Comparison of ENCODE assay signal across 8 cellular contexts in the genomic region with DNA sequence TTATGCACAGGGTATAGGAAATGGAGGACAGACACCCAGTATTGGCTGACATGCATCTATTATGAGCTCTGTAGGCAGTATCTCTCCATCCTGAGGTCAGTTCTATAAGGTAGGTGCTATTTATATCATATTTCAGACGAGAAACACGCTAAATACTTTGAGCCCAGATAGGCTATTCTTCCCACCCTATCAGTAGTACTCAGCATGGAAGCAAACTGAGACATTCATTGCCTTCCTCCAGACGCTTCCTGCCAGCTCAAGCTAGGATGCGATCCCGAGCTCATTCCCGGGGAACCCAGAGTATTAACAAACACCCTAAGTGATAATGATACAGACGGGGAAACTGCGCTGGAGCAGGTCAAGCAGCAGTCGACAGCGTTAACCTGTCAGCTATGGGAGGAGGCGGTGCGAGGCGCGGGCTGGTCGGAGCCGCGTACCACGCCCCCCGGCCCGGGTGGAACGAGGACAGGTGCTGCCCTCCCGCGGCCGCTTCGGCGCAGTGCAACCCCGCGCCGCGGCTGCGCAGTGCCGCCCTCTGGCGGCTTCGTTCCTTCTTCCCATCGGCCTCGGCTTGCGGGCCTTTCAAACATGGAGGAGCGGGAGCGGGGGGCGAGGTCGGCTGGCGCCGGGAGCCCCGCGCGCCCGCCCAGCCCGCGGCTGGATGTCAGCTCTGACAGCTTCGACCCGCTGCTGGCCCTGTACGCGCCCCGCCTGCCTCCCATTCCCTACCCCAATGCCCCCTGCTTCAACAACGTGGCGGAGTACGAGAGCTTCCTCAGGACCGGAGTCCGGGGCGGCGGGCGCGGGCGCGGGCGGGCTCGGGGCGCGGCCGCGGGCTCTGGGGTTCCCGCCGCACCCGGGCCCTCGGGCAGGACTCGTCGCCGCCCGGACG. TPM values are rescaled to one million over a fixed set of nuclear protein-coding genes. Genes with fewer than 3 reads are reported as not detected.
DNase-seq lines count a peak whose midpoint lies in the region; TF ChIP-seq lines count a peak whose summit lies in the region.

A gene (plus strand): TSS at position 550 of the 892 bp plus-strand sequence. CDS start 39 bp downstream, at position 589.

- H3K79me2 ChIP-seq in neural progenitor cell (ENCODE audit: low read depth) = no peaks in the 10 kb centered on the region

- H3K4me3 ChIP-seq in fibroblast of villous mesenchyme (ENCODE audit: low read depth, low read length) (peak within 1 kb of the TSS; percentile 82), neural progenitor cell (peak within 1 kb of the TSS; percentile 98), stomach smooth muscle (ENCODE audit: low read length in 2 of 2) (peak within 1 kb of the TSS; percentile 84 to 91)

- H3K4me2 ChIP-seq in neural progenitor cell = peak within 1 kb of the TSS; percentile 92

- H3K4me3 Mint-ChIP-seq in neural progenitor cell = peak within 1 kb of the TSS; percentile 98

- H3K4me1 Mint-ChIP-seq in neural progenitor cell = peaks cover 33% of the 10 kb centered on the region

- H3F3A ChIP-seq in neural progenitor cell (ENCODE audit: low read depth) = no peaks in the 10 kb centered on the region

- H3K27ac Mint-ChIP-seq in neural progenitor cell = peak within 1 kb of the TSS; percentile 70

- H3K27ac ChIP-seq in neural progenitor cell (no peak within 1 kb of the TSS), stomach smooth muscle (ENCODE audit: low read length) (peak within 1 kb of the TSS; percentile 53)

- TF ChIP-seq CTCF in fibroblast of villous mesenchyme (IDR thresholded peaks at IDR 0.05; ENCODE audit: insufficient read depth, low read depth, low read length) (peak; percentile 99), neural progenitor cell (IDR thresholded peaks at IDR 0.05) (peak; percentile 100)

- in situ Hi-C loops in G401 (cut with HindIII; ENCODE audit: low sequenced_read_pairs) = no loop called here

- peak; percentile 81 for DNase-seq in G401 (ENCODE audit: low spot score)
- peak; percentile 85 for DNase-seq in GOT3 (lab: John Stamatoyannopoulos, UW)
- DNase-seq in Kasumi-1 (lab: John Stamatoyannopoulos, UW) = peak; percentile 74 to 86
- DNase-seq in RPMI8226 = peak; percentile 90
- DNase-seq in activated effector memory CD4-positive, alpha-beta T cell treated with Interleukin-2 at 50 U/mL for 16 hours = peak; percentile 90
- peak; percentile 78 for DNase-seq in fibroblast of villous mesenchyme (ENCODE audit: low read depth)
- peak; percentile 94 for DNase-seq in neural progenitor cell (ENCODE audit: low spot score)

- peak within 1 kb of the TSS; percentile 99 for H2AFZ ChIP-seq in neural progenitor cell (replicated peaks)

- peaks cover 5% of the 10 kb centered on the region for H3K4me1 ChIP-seq in neural progenitor cell
- H3K4me1 ChIP-seq in stomach smooth muscle (ENCODE audit: control insufficient read depth, insufficient read depth, low read length) = peaks cover 16% of the 10 kb centered on the region

- H3K9me3 Mint-ChIP-seq in neural progenitor cell = no peaks in the 10 kb centered on the region

- no peaks in the 10 kb centered on the region for H3K27me3 Mint-ChIP-seq in neural progenitor cell (ENCODE audit: insufficient read depth, low read depth)

- peak within 1 kb of the TSS; percentile 68 for H3K9ac ChIP-seq in neural progenitor cell
- peak within 1 kb of the TSS; percentile 83 to 87 for H3K9ac ChIP-seq in stomach smooth muscle (ENCODE audit: low read length in 2 of 2)

- H3K36me3 ChIP-seq in neural progenitor cell (no peaks in the 10 kb centered on the region), stomach smooth muscle (ENCODE audit: control insufficient read depth in 2 of 2, insufficient read depth in 2 of 2, low read length in 2 of 2) (peaks cover 8 to 12% of the 10 kb centered on the region in 2 donors)

- H3K9me3 ChIP-seq in neural progenitor cell (ENCODE audit: low read depth) (no peaks in the 10 kb centered on the region), stomach smooth muscle (ENCODE audit: control insufficient read depth in 2 of 2, low read length in 2 of 2) (no peaks in the 10 kb centered on the region)

- H3K27me3 ChIP-seq in neural progenitor cell (peaks cover 15% of the 10 kb centered on the region), stomach smooth muscle (ENCODE audit: control insufficient read depth in 1 of 2, insufficient read depth in 2 of 2, low read length in 2 of 2) (no peaks in the 10 kb centered on the region)

- peaks cover 4% of the 10 kb centered on the region for H3K36me3 Mint-ChIP-seq in neural progenitor cell

- no peaks in the 10 kb centered on the region for H4K20me1 ChIP-seq in neural progenitor cell (ENCODE audit: low read depth)

RNA-seq across cellular contexts. Expression of the gene that starts here (rescaled TPM):
- total RNA-seq in G401 (2014; rRNA removed; shearing (Covaris generic)) = 2.3 and 3.0 TPM in 2 replicates
- total RNA-seq in fibroblast of villous mesenchyme (4.5 and 5.6 TPM in 2 replicates), neural progenitor cell (ENCODE audit: low replicate concordance) (10.7 and 13.6 TPM in 2 replicates)
